ENCODE assay signal across 15 cellular contexts in the genomic region with DNA sequence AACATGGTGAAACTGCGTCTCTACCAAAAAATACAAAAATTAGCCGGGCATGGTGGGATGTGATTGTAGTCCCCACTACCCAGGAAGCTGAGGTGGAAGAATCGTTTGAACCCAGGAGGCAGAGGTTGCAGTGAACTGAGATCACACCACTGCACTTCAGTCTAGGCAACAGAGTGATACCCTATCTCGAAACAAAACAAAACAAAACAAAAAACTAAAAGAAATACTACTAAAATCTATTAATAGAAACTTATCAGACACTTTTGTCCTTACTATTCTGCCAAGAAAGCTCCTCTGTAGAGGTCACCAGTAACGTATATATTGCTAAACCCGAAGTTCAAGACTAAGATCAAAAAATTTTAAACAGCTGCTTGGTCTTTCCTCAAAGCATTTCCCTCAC.
DNase-seq lines count a peak whose midpoint lies in the region; ATAC-seq and TF ChIP-seq lines count a peak whose summit lies in the region.
"Had no signal": no experiment of that assay in that cellular context is flagged by ENCODE, and none has a peak within 500 bp of the region (broad histone marks: within the 10 kb centered on the region; RNA-seq: fewer than 3 reads in every experiment).

No MANE protein-coding gene starts in this region.

- peak overlapping the region; percentile 16 for H3K27ac ChIP-seq in cardiac muscle cell
- no peak overlapping the region for H3K27ac ChIP-seq in SJCRH30
- H3K27ac ChIP-seq: GM23248 had no signal

- TF ChIP-seq CTCF in cardiac muscle cell (IDR thresholded peaks at IDR 0.05; ENCODE audit: low read depth, low read length) (no peak), natural killer cell (IDR thresholded peaks at IDR 0.05) (no peak)

- no peak for DNase-seq in cardiac muscle cell (ENCODE audit: low read depth in 1 of 2, low spot score in 1 of 2)
- no peak for DNase-seq in left cardiac atrium
- DNase-seq in T-helper 17 cell, result no peak
- DNase-seq in left ventricle myocardium superior, result no peak
- no peak for DNase-seq in natural killer cell
- no peak for DNase-seq in superior temporal gyrus (ENCODE audit: extremely low spot score)
- DNase-seq in SJCRH30, result no peak
- DNase-seq: C1 segment of cervical spinal cord; CD4-positive, alpha-beta memory T cell; DMS153; DMS79 treated with DMSO at 0.1 percent for 48 hours; EL; GM23248; H7 had no signal

- no peaks in the 10 kb centered on the region for H3K27me3 ChIP-seq in cardiac muscle cell
- no peaks in the 10 kb centered on the region for H3K27me3 ChIP-seq in SJCRH30

- H3K9me3 Mint-ChIP-seq in natural killer cell, result no peaks in the 10 kb centered on the region
- H3K9me3 Mint-ChIP-seq: CD4-positive, alpha-beta memory T cell had no signal

- intact Hi-C loops in left cardiac atrium (cut with DNase I) (no loop called here), left ventricle myocardium superior (cut with micrococcal nuclease) (no loop called here), natural killer cell (cut with micrococcal nuclease) (no loop called here)

- H3K36me3 ChIP-seq in cardiac muscle cell (peaks cover 50% of the 10 kb centered on the region), SJCRH30 (peaks cover 88% of the 10 kb centered on the region)

- H3K4me3 Mint-ChIP-seq in T-helper 17 cell (no peak overlapping the region), natural killer cell (no peak overlapping the region)
- H3K4me3 Mint-ChIP-seq: B cell; CD4-positive, alpha-beta memory T cell had no signal

- peaks cover 15% of the 10 kb centered on the region for H3K36me3 Mint-ChIP-seq in T-helper 17 cell (ENCODE audit: low read depth)
- peaks cover 4% of the 10 kb centered on the region for H3K36me3 Mint-ChIP-seq in natural killer cell

- no peak for ATAC-seq in left cardiac atrium
- ATAC-seq in T-helper 17 cell, result no peak
- ATAC-seq in left ventricle myocardium superior, result peak; percentile 56
- no peak for ATAC-seq in natural killer cell

- peaks cover 16% of the 10 kb centered on the region for H3K4me1 Mint-ChIP-seq in T-helper 17 cell
- peaks cover 8 to 14% of the 10 kb centered on the region in 2 donors for H3K4me1 Mint-ChIP-seq in natural killer cell
- H3K4me1 Mint-ChIP-seq: B cell had no signal

- H3K27ac Mint-ChIP-seq in T-helper 17 cell, result peak overlapping the region; percentile 34
- peak overlapping the region in 1 of 2 donors; percentile 5 for H3K27ac Mint-ChIP-seq in natural killer cell
- H3K27ac Mint-ChIP-seq: B cell had no signal

- H3K4me3 ChIP-seq in cardiac muscle cell (no peak overlapping the region), SJCRH30 (no peak overlapping the region)
- H3K4me3 ChIP-seq: GM23248 had no signal

- peaks cover 18% of the 10 kb centered on the region for H3K4me1 ChIP-seq in cardiac muscle cell (ENCODE audit: low read depth)
- no peaks in the 10 kb centered on the region for H3K4me1 ChIP-seq in SJCRH30

- H3K9me3 ChIP-seq in cardiac muscle cell (ENCODE audit: low read depth), result no peaks in the 10 kb centered on the region
- H3K9me3 ChIP-seq in T-helper 17 cell (ENCODE audit: control insufficient read depth, low read length, poor library complexity, severe bottlenecking), result no peaks in the 10 kb centered on the region
- H3K9me3 ChIP-seq in SJCRH30 (replicated peaks), result no peaks in the 10 kb centered on the region

- H3K27me3 Mint-ChIP-seq in T-helper 17 cell (no peaks in the 10 kb centered on the region), natural killer cell (ENCODE audit: low read depth in 2 of 2) (no peaks in the 10 kb centered on the region)
- H3K27me3 Mint-ChIP-seq: B cell; CD4-positive, alpha-beta memory T cell had no signal
